Comparison of ENCODE assay signal across 22 cellular contexts in the genomic region with DNA sequence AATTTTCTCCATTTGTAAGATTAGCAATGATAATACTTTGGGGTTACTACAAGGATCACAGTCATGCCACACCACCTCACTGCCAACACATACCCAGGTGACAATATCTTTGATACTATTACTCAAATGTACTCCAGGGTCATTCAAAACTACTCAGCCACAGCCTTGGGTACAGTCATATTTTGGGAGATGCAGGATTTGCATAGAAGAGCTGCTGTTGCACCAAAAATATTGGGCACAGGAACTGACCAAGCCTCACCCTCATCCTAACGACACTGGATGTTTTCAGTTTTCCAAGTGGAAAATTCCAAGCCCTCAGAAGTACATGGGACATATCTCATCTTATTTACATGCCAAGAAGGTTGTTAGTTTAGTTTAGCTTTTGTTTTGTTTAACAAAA.
DNase-seq lines count a peak whose midpoint lies in the region; ATAC-seq, FAIRE-seq and TF ChIP-seq lines count a peak whose summit lies in the region.
"Had no signal": no experiment of that assay in that cellular context is flagged by ENCODE, and none has a peak within 500 bp of the region (broad histone marks: within the 10 kb centered on the region; RNA-seq: fewer than 3 reads in every experiment).

No MANE protein-coding gene starts in this region.

- no peaks in the 10 kb centered on the region for H3K36me3 Mint-ChIP-seq in HFFc6 (ENCODE audit: low read depth)
- no peaks in the 10 kb centered on the region for H3K36me3 Mint-ChIP-seq in nephron (ENCODE audit: low read depth)

- H3K4me3 Mint-ChIP-seq in HFFc6 (peak overlapping the region; percentile 68; the same call in 1 of the 2 replicates), nephron (no peak overlapping the region)
- H3K4me3 Mint-ChIP-seq: activated B cell treated with CpG ODN at 0.5 μM for 24 hours had no signal

- no peaks in the 10 kb centered on the region for H3K9me3 ChIP-seq in A549
- no peaks in the 10 kb centered on the region for H3K9me3 ChIP-seq in adrenal gland (replicated peaks in 1 of 3)
- H3K9me3 ChIP-seq: BLaER1 treated with 17β-estradiol and CSF1 and Interleukin-3, amounts not matched to agents 10 nM and 100 nM; esophagus muscularis mucosa; pancreas had no signal

- H3K27me3 ChIP-seq in adrenal gland, result no peaks in the 10 kb centered on the region
- H3K27me3 ChIP-seq: BLaER1 treated with 17β-estradiol and CSF1 and Interleukin-3, amounts not matched to agents 10 nM and 100 nM; esophagus muscularis mucosa; left lung; pancreas had no signal

- ATAC-seq in A549 (no peak), GM18909 (IDR thresholded peaks at IDR 0.05; ENCODE audit: poor library complexity, unreplicated experiment) (no peak)
- ATAC-seq: left lung, pancreas had no signal

- H3K4me1 ChIP-seq in A549, result peaks cover 10% of the 10 kb centered on the region; the same call in 1 of the 3 replicates
- peaks cover 7 to 21% of the 10 kb centered on the region in 2 donors for H3K4me1 ChIP-seq in adrenal gland (replicated peaks in 1 of 2)
- H3K4me1 ChIP-seq: BLaER1 treated with 17β-estradiol and CSF1 and Interleukin-3, amounts not matched to agents 10 nM and 100 nM; left lung; pancreas had no signal

- WGBS in A549 (ENCODE audit: missing lambda C conversion rate), result 23% methylated on average over 1 of the region's 1 CpG
- 10 to 22% (median 17%) methylated on average over 1 of the region's 1 CpG for WGBS in adrenal gland, 4 donors

- intact Hi-C loops in adrenal gland (cut with DNase I), result no loop called here

- no peak for TF ChIP-seq EP300 in A549 (IDR thresholded peaks at IDR 0.05)

- CTCF ChIA-PET in A549 (lab: Yijun Ruan, JAX), result interaction anchor here (1.3 to 1.6 kb wide), 2 partner anchors 10 to 21 kb away, joined by 3 read pairs; no protein-coding TSS in a partner anchor

- no peak for DNase-seq in A549 (ENCODE audit: low read depth in 1 of 2, low spot score in 1 of 2)
- DNase-seq in HFFc6, result no peak
- DNase-seq in adrenal gland, result peak in 3 of 7 donors; percentile 9 to 17 (median 10)
- no peak for DNase-seq in iPS-NIHi11 (ENCODE audit: low spot score)
- DNase-seq in activated effector memory CD4-positive, alpha-beta T cell treated with anti-CD3 and anti-CD28 coated beads, Interleukin-2, amount 50 U/mL, for 16 hours, result no peak
- DNase-seq in HT-29 (ENCODE audit: low spot score), result no peak
- DNase-seq: 8988T; activated B cell treated with CpG ODN at 0.5 μM for 24 hours; central memory CD4-positive, alpha-beta T cell; effector CD4-positive, alpha-beta T cell; KG1; left lung; NCI-H1092 treated with DMSO at 0.1 percent for 48 hours; NCI-H524; pancreas; SIG-M5; stimulated activated CD4-positive, alpha-beta T cell treated with anti-CD3 and anti-CD28 coated beads, Interleukin-4, amount 100 ng/mL, for 1 hour had no signal

- TF ChIP-seq RAD21 in A549 (conservative IDR thresholded peaks at IDR 0.05 in 1 of 2, IDR thresholded peaks at IDR 0.05 in 1 of 2), result no peak

- H3K4me2 ChIP-seq in A549, result peak overlapping the region; percentile 45
- H3K4me2 ChIP-seq: BLaER1 treated with 17β-estradiol and CSF1 and Interleukin-3, amounts not matched to agents 10 nM and 100 nM had no signal

- POLR2A ChIA-PET in A549 (lab: Yijun Ruan, JAX), result no interaction called here

- peaks cover 24% of the 10 kb centered on the region for H3K4me1 Mint-ChIP-seq in HFFc6 (ENCODE audit: low read depth)
- H3K4me1 Mint-ChIP-seq in nephron, result peaks cover 42% of the 10 kb centered on the region
- H3K4me1 Mint-ChIP-seq: activated B cell treated with CpG ODN at 0.5 μM for 24 hours had no signal

- TF ChIP-seq CTCF in A549 (IDR thresholded peaks at IDR 0.05) (no peak), HFFc6 (IDR thresholded peaks at IDR 0.05) (no peak), adrenal gland (IDR thresholded peaks at IDR 0.05) (no peak), nephron (IDR thresholded peaks at IDR 0.05; ENCODE audit: unreplicated experiment in 3 of 3) (no peak)

- peak overlapping the region; percentile 42; the same call in 1 of the 2 replicates for H3K27ac Mint-ChIP-seq in HFFc6
- H3K27ac Mint-ChIP-seq in nephron, result peak overlapping the region in 2 of 3 experiments; percentile 51 to 76
- H3K27ac Mint-ChIP-seq: activated B cell treated with CpG ODN at 0.5 μM for 24 hours had no signal

- no peaks in the 10 kb centered on the region for H3K36me3 ChIP-seq in adrenal gland (replicated peaks in 1 of 2)
- H3K36me3 ChIP-seq: BLaER1 treated with 17β-estradiol and CSF1 and Interleukin-3, amounts not matched to agents 10 nM and 100 nM; esophagus muscularis mucosa; left lung; pancreas had no signal

- no peak overlapping the region for H3K4me3 ChIP-seq in A549
- H3K4me3 ChIP-seq in adrenal gland, result peak overlapping the region in 1 of 4 donors; percentile 37
- H3K4me3 ChIP-seq: BLaER1 treated with 17β-estradiol and CSF1 and Interleukin-3, amounts not matched to agents 10 nM and 100 nM; esophagus muscularis mucosa; left lung; pancreas had no signal

- H3K27me3 Mint-ChIP-seq in HFFc6 (ENCODE audit: insufficient read depth), result no peaks in the 10 kb centered on the region
- H3K27me3 Mint-ChIP-seq in nephron (ENCODE audit: low read depth), result no peaks in the 10 kb centered on the region
- H3K27me3 Mint-ChIP-seq: activated B cell treated with CpG ODN at 0.5 μM for 24 hours had no signal

- TF ChIP-seq POLR2A in A549 (IDR thresholded peaks at IDR 0.05; ENCODE audit: low read length) (no peak), adrenal gland (IDR thresholded peaks at IDR 0.05) (no peak)

- no peak for FAIRE-seq in A549 (lab: Jason Lieb, UNC)
- FAIRE-seq: pancreas had no signal

- H3K27ac ChIP-seq in A549 (no peak overlapping the region), adrenal gland (peak overlapping the region in 3 of 5 donors; percentile 7 to 70 (median 13))
- H3K27ac ChIP-seq: BLaER1 treated with 17β-estradiol and CSF1 and Interleukin-3, amounts not matched to agents 10 nM and 100 nM; HL-60; pancreas had no signal

- H3K9me3 Mint-ChIP-seq in HFFc6, result no peaks in the 10 kb centered on the region
- no peaks in the 10 kb centered on the region for H3K9me3 Mint-ChIP-seq in nephron

TF ChIP-seq in A549, 52 proteins besides CTCF, POLR2A, EP300 and RAD21:
- TF ChIP-seq RCOR1 (IDR thresholded peaks at IDR 0.05; ENCODE audit: low read depth, low read length) (no peak), ZFP36 (IDR thresholded peaks at IDR 0.05; ENCODE audit: borderline replicate concordance, partially characterized antibody) (no peak), MAFK (IDR thresholded peaks at IDR 0.05; ENCODE audit: partially characterized antibody) (no peak), EHF (CRISPR knock-in tag; IDR thresholded peaks at IDR 0.05) (no peak), CBX2 (IDR thresholded peaks at IDR 0.05; ENCODE audit: borderline replicate concordance, low read depth) (no peak), NR3C1 (IDR thresholded peaks at IDR 0.05) (no peak), ESRRA (IDR thresholded peaks at IDR 0.05; ENCODE audit: borderline replicate concordance, low read length) (no peak), SMC3 (IDR thresholded peaks at IDR 0.05) (no peak)
- TF ChIP-seq, protein P1, sequence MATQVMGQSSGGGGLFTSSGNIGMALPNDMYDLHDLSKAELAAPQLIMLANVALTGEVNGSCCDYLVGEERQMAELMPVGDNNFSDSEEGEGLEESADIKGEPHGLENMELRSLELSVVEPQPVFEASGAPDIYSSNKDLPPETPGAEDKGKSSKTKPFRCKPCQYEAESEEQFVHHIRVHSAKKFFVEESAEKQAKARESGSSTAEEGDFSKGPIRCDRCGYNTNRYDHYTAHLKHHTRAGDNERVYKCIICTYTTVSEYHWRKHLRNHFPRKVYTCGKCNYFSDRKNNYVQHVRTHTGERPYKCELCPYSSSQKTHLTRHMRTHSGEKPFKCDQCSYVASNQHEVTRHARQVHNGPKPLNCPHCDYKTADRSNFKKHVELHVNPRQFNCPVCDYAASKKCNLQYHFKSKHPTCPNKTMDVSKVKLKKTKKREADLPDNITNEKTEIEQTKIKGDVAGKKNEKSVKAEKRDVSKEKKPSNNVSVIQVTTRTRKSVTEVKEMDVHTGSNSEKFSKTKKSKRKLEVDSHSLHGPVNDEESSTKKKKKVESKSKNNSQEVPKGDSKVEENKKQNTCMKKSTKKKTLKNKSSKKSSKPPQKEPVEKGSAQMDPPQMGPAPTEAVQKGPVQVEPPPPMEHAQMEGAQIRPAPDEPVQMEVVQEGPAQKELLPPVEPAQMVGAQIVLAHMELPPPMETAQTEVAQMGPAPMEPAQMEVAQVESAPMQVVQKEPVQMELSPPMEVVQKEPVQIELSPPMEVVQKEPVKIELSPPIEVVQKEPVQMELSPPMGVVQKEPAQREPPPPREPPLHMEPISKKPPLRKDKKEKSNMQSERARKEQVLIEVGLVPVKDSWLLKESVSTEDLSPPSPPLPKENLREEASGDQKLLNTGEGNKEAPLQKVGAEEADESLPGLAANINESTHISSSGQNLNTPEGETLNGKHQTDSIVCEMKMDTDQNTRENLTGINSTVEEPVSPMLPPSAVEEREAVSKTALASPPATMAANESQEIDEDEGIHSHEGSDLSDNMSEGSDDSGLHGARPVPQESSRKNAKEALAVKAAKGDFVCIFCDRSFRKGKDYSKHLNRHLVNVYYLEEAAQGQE (IDR thresholded peaks at IDR 0.05), result no peak
TF ChIP-seq in A549: peak in this region for 0.

Comparison
In these comparisons a context has a peak if more than half of its experiments do, and no peak if none do; other contexts are left out.
1. H3K27ac ChIP-seq: peak in adrenal gland (3 of 5); none in A549 (0 of 2).